ENCODE assay signal across 1 cellular context in genomic region chr19:54606891-54607781, GRCh38.
A peak's percentile ranks its signal among the peaks of the same experiment; 100 is the strongest.
TF ChIP-seq lines count a peak whose summit lies in the region.

No MANE protein-coding gene starts in this region.

TF ChIP-seq in GM12878, 131 proteins besides CTCF, POLR2A, EP300 and RAD21:
- TF ChIP-seq PAX8 (IDR thresholded peaks at IDR 0.05) (no peak), EED (IDR thresholded peaks at IDR 0.05; ENCODE audit: low read depth) (peak; percentile 59; the same call in 1 of the 2 replicates), IRF3 (IDR thresholded peaks at IDR 0.05) (no peak), NFIC (IDR thresholded peaks at IDR 0.05; ENCODE audit: low read depth, low read length) (no peak), RUNX3 (IDR thresholded peaks at IDR 0.05; ENCODE audit: low read length) (peak; percentile 42; the same call in 1 of the 2 replicates), SP1 (IDR thresholded peaks at IDR 0.05; ENCODE audit: low read depth, low read length) (no peak), MYC (IDR thresholded peaks at IDR 0.05; ENCODE audit: insufficient read depth, insufficient read length, insufficient replicate concordance, low read length, severe bottlenecking) (no peak), FOXM1 (IDR thresholded peaks at IDR 0.05; ENCODE audit: low read depth, low read length) (no peak), MEF2B (IDR thresholded peaks at IDR 0.05; ENCODE audit: partially characterized antibody, poor library complexity, severe bottlenecking) (no peak), IKZF2 (IDR thresholded peaks at IDR 0.05) (peak; percentile 64 to 70; a peak in 2 of 4 replicates), EGR1 (IDR thresholded peaks at IDR 0.05; ENCODE audit: borderline replicate concordance in 1 of 2, low read depth in 2 of 2, low read length in 2 of 2) (peak in 1 of 2 experiments; percentile 67; a peak in 2 of 3 replicates), MYB (IDR thresholded peaks at IDR 0.05; ENCODE audit: borderline replicate concordance, low read depth, low read length) (no peak), SIX5 (IDR thresholded peaks at IDR 0.05; ENCODE audit: low read depth, low read length, severe bottlenecking) (no peak), IRF4 (IDR thresholded peaks at IDR 0.05; ENCODE audit: low read depth, low read length) (0 out of 2 replicates have a peak, but pooled peaks have one; percentile 15), POU2F2 (IDR thresholded peaks at IDR 0.05; ENCODE audit: borderline replicate concordance, low read depth, low read length) (peak; percentile 65; the same call in 1 of the 3 replicates), SRF (IDR thresholded peaks at IDR 0.05; ENCODE audit: low read depth in 2 of 2, low read length in 2 of 2) (no peak), ZBTB4 (CRISPR knock-in tag; IDR thresholded peaks at IDR 0.05) (no peak), CREM (IDR thresholded peaks at IDR 0.05; ENCODE audit: low read depth) (no peak), KLF5 (IDR thresholded peaks at IDR 0.05; ENCODE audit: partially characterized antibody) (no peak), GABPA (IDR thresholded peaks at IDR 0.05; ENCODE audit: low read depth) (no peak), IKZF1 (conservative IDR thresholded peaks at IDR 0.05) (peak; percentile 40), KDM1A (IDR thresholded peaks at IDR 0.05; ENCODE audit: borderline replicate concordance) (no peak), SMC3 (IDR thresholded peaks at IDR 0.05; ENCODE audit: borderline replicate concordance, low read length) (no peak), ESRRA (IDR thresholded peaks at IDR 0.05; ENCODE audit: low read length) (no peak), MEF2A (IDR thresholded peaks at IDR 0.05; ENCODE audit: insufficient read depth, low read depth, low read length) (no peak), SPI1 (IDR thresholded peaks at IDR 0.05; ENCODE audit: borderline replicate concordance, insufficient read depth, low read depth, low read length) (no peak)
- TF ChIP-seq, protein P1, sequence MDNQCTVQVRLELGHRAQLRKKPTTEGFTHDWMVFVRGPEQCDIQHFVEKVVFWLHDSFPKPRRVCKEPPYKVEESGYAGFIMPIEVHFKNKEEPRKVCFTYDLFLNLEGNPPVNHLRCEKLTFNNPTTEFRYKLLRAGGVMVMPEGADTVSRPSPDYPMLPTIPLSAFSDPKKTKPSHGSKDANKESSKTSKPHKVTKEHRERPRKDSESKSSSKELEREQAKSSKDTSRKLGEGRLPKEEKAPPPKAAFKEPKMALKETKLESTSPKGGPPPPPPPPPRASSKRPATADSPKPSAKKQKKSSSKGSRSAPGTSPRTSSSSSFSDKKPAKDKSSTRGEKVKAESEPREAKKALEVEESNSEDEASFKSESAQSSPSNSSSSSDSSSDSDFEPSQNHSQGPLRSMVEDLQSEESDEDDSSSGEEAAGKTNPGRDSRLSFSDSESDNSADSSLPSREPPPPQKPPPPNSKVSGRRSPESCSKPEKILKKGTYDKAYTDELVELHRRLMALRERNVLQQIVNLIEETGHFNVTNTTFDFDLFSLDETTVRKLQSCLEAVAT (IDR thresholded peaks at IDR 0.05): no peak
- TF ChIP-seq, protein P2, sequence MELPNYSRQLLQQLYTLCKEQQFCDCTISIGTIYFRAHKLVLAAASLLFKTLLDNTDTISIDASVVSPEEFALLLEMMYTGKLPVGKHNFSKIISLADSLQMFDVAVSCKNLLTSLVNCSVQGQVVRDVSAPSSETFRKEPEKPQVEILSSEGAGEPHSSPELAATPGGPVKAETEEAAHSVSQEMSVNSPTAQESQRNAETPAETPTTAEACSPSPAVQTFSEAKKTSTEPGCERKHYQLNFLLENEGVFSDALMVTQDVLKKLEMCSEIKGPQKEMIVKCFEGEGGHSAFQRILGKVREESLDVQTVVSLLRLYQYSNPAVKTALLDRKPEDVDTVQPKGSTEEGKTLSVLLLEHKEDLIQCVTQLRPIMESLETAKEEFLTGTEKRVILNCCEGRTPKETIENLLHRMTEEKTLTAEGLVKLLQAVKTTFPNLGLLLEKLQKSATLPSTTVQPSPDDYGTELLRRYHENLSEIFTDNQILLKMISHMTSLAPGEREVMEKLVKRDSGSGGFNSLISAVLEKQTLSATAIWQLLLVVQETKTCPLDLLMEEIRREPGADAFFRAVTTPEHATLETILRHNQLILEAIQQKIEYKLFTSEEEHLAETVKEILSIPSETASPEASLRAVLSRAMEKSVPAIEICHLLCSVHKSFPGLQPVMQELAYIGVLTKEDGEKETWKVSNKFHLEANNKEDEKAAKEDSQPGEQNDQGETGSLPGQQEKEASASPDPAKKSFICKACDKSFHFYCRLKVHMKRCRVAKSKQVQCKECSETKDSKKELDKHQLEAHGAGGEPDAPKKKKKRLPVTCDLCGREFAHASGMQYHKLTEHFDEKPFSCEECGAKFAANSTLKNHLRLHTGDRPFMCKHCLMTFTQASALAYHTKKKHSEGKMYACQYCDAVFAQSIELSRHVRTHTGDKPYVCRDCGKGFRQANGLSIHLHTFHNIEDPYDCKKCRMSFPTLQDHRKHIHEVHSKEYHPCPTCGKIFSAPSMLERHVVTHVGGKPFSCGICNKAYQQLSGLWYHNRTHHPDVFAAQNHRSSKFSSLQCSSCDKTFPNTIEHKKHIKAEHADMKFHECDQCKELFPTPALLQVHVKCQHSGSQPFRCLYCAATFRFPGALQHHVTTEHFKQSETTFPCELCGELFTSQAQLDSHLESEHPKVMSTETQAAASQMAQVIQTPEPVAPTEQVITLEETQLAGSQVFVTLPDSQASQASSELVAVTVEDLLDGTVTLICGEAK (IDR thresholded peaks at IDR 0.05; ENCODE audit: borderline replicate concordance): no peak
- TF ChIP-seq, protein P3, sequence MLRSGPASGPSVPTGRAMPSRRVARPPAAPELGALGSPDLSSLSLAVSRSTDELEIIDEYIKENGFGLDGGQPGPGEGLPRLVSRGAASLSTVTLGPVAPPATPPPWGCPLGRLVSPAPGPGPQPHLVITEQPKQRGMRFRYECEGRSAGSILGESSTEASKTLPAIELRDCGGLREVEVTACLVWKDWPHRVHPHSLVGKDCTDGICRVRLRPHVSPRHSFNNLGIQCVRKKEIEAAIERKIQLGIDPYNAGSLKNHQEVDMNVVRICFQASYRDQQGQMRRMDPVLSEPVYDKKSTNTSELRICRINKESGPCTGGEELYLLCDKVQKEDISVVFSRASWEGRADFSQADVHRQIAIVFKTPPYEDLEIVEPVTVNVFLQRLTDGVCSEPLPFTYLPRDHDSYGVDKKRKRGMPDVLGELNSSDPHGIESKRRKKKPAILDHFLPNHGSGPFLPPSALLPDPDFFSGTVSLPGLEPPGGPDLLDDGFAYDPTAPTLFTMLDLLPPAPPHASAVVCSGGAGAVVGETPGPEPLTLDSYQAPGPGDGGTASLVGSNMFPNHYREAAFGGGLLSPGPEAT (IDR thresholded peaks at IDR 0.05; ENCODE audit: low read depth): no peak; the same call in 1 of the 2 replicates
